Comparison of ENCODE assay signal across 8 cellular contexts in the genomic region with DNA sequence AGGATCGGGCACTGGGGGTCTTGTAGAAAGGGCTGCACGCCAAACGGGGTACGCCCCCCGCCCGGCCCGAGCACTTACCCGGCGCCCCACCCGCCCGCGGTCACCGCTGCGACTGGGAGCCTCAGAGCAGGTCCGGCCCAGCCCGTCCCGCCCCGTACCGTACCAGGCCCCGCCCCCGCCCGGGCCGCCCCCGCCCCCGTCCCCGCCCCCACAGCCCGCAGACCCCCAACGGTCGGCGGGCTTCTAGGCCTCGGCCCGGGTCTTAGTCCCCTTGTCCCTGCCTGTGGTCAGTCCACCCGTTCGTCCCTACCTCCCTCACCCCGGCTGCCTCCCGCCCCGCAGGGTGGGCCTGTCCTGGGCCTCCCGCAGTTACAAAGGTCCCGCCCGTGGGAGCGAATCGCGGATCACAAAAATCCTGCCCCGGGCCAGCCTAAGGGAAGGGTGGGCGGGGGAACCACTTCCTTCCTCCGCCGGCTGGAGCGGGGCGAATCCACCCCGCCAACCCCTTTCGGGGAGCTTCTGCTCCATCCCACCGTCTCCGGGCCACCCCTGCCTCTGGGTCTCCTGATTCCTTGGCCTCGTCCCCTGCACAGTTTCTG. TPM values are rescaled to one million over a fixed set of nuclear protein-coding genes. Genes with fewer than 3 reads are reported as not detected.
DNase-seq lines count a peak whose midpoint lies in the region; ATAC-seq and TF ChIP-seq lines count a peak whose summit lies in the region.

HVCN1 (minus strand) TSS at position 114 of the 599 bp plus-strand sequence. CDS start 5,870 bp downstream, outside the sequence.

- no peaks in the 10 kb centered on the region for H3K79me2 ChIP-seq in neural progenitor cell (ENCODE audit: low read depth)

- H3K27me3 Mint-ChIP-seq in activated T-cell treated with anti-CD3 and anti-CD28 coated beads, Interleukin-2, amount 50 U/mL, for 24 hours: no peaks in the 10 kb centered on the region
- peaks cover 17% of the 10 kb centered on the region for H3K27me3 Mint-ChIP-seq in neural progenitor cell (ENCODE audit: insufficient read depth, low read depth)

- peak within 1 kb of the TSS; percentile 92 for H3K4me2 ChIP-seq in neural progenitor cell

- no peak within 1 kb of the TSS for H3K9ac ChIP-seq in neural progenitor cell

- peak within 1 kb of the TSS; percentile 82 for H3K4me3 Mint-ChIP-seq in activated T-cell treated with anti-CD3 and anti-CD28 coated beads, Interleukin-2, amount 50 U/mL, for 24 hours
- H3K4me3 Mint-ChIP-seq in neural progenitor cell: peak within 1 kb of the TSS; percentile 87

- H3K36me3 ChIP-seq in neural progenitor cell (no peaks in the 10 kb centered on the region), upper lobe of right lung (no peaks in the 10 kb centered on the region)

- no peaks in the 10 kb centered on the region for H3K9me3 Mint-ChIP-seq in activated T-cell treated with anti-CD3 and anti-CD28 coated beads, Interleukin-2, amount 50 U/mL, for 24 hours
- H3K9me3 Mint-ChIP-seq in neural progenitor cell: peaks cover 4% of the 10 kb centered on the region

- no peaks in the 10 kb centered on the region for H3K9me3 ChIP-seq in neural progenitor cell (ENCODE audit: low read depth)
- H3K9me3 ChIP-seq in upper lobe of right lung: no peaks in the 10 kb centered on the region

- DNase-seq in SKM-1 treated with dmso at 0.1 percent for 144 hours (lab: John Stamatoyannopoulos, UW; ENCODE audit: unreplicated experiment) (peak; percentile 6), SKM-1 (lab: John Stamatoyannopoulos, UW; ENCODE audit: unreplicated experiment) (no peak), fibroblast of the aortic adventitia (ENCODE audit: low read depth) (no peak), neural progenitor cell (ENCODE audit: low spot score) (peak; percentile 82), upper lobe of right lung (peak; percentile 86)
- DNase-seq in Jurkat, Clone E6-1 (ENCODE audit: low read depth, low spot score): peak; percentile 47
- DNase-seq in activated T-cell treated with anti-CD3 and anti-CD28 coated beads, Interleukin-2, amount 50 U/mL, for 24 hours: peak; percentile 73

- H3K27me3 ChIP-seq in neural progenitor cell (peaks cover 19% of the 10 kb centered on the region), upper lobe of right lung (no peaks in the 10 kb centered on the region)

- H3K4me3 ChIP-seq in Jurkat, Clone E6-1 (ENCODE audit: low read length): peak within 1 kb of the TSS; percentile 61
- peak within 1 kb of the TSS; percentile 59 for H3K4me3 ChIP-seq in fibroblast of the aortic adventitia (ENCODE audit: low read depth, low read length)
- peak within 1 kb of the TSS; percentile 69 for H3K4me3 ChIP-seq in neural progenitor cell
- H3K4me3 ChIP-seq in upper lobe of right lung: peak within 1 kb of the TSS; percentile 67

- TF ChIP-seq CTCF in fibroblast of the aortic adventitia (IDR thresholded peaks at IDR 0.05; ENCODE audit: insufficient read depth, low read length) (no peak), neural progenitor cell (IDR thresholded peaks at IDR 0.05) (no peak), upper lobe of right lung (IDR thresholded peaks at IDR 0.05) (no peak)

- peaks cover 31% of the 10 kb centered on the region for H3K4me1 Mint-ChIP-seq in activated T-cell treated with anti-CD3 and anti-CD28 coated beads, Interleukin-2, amount 50 U/mL, for 24 hours (ENCODE audit: low read depth)
- H3K4me1 Mint-ChIP-seq in neural progenitor cell: peaks cover 11% of the 10 kb centered on the region

- H3K27ac Mint-ChIP-seq in activated T-cell treated with anti-CD3 and anti-CD28 coated beads, Interleukin-2, amount 50 U/mL, for 24 hours: peak within 1 kb of the TSS; percentile 94
- H3K27ac Mint-ChIP-seq in neural progenitor cell: peak within 1 kb of the TSS; percentile 97

- peaks cover 7% of the 10 kb centered on the region for H3F3A ChIP-seq in neural progenitor cell (ENCODE audit: low read depth)

- H3K36me3 Mint-ChIP-seq in activated T-cell treated with anti-CD3 and anti-CD28 coated beads, Interleukin-2, amount 50 U/mL, for 24 hours (ENCODE audit: low read depth): peaks cover 5% of the 10 kb centered on the region
- no peaks in the 10 kb centered on the region for H3K36me3 Mint-ChIP-seq in neural progenitor cell

- no peaks in the 10 kb centered on the region for H4K20me1 ChIP-seq in neural progenitor cell (ENCODE audit: low read depth)

- H3K27ac ChIP-seq in neural progenitor cell: no peak within 1 kb of the TSS
- H3K27ac ChIP-seq in upper lobe of right lung: peak within 1 kb of the TSS; percentile 71

- intact Hi-C loops in upper lobe of right lung (cut with DNase I): no loop called here

- H2AFZ ChIP-seq in neural progenitor cell (replicated peaks): peak within 1 kb of the TSS; percentile 96

- ATAC-seq in upper lobe of right lung (peak; percentile 82), HG03196 (IDR thresholded peaks at IDR 0.05; ENCODE audit: unreplicated experiment) (no peak)

- H3K4me1 ChIP-seq in neural progenitor cell (peaks cover 9% of the 10 kb centered on the region), upper lobe of right lung (peaks cover 17% of the 10 kb centered on the region)

RNA-seq across cellular contexts. Expression of gene HVCN1, which starts in this region (rescaled TPM):
- 25.9 TPM for polyA plus RNA-seq in Jurkat, Clone E6-1 (2012; ENCODE audit: insufficient read depth, insufficient read length)
- total RNA-seq in fibroblast of the aortic adventitia (ENCODE audit: low replicate concordance) (0.74 and 2.6 TPM in 2 replicates), neural progenitor cell (ENCODE audit: low replicate concordance) (12.0 and 16.4 TPM in 2 replicates), upper lobe of right lung (21.3 TPM)

Comparison
In these comparisons a context has a peak if more than half of its experiments do, and no peak if none do; other contexts are left out.
1. DNase-seq: peak in SKM-1 treated with dmso at 0.1 percent for 144 hours (single experiment), Jurkat, Clone E6-1 (single experiment), activated T-cell treated with anti-CD3 and anti-CD28 coated beads, Interleukin-2, amount 50 U/mL, for 24 hours (single experiment), neural progenitor cell (single experiment) and upper lobe of right lung (single experiment); none in SKM-1 (single experiment) and fibroblast of the aortic adventitia (single experiment).
2. Peak in every context shown above with its lines, with median percentiles within 50 percentile points of each other: H3K4me3 ChIP-seq.